ENCODE assay signal across 8 cellular contexts in genomic region chr19:3284759-3285646, GRCh38.
DNase-seq lines count a peak whose midpoint lies in the region; ATAC-seq, FAIRE-seq and TF ChIP-seq lines count a peak whose summit lies in the region.

No MANE protein-coding gene starts in this region.

- TF ChIP-seq POLR2A in body of pancreas (IDR thresholded peaks at IDR 0.05) = peak; percentile 16 to 72 (median 71)

- H3K27me3 ChIP-seq in body of pancreas = no peaks in the 10 kb centered on the region

- no peaks in the 10 kb centered on the region for H3K9me3 ChIP-seq in body of pancreas
- H3K9me3 ChIP-seq in kidney (ENCODE audit: control insufficient read depth in 1 of 2, low read length in 2 of 2) = no peaks in the 10 kb centered on the region

- FAIRE-seq in kidney (lab: Jason Lieb, UNC) = no peak

- H3K4me3 ChIP-seq in body of pancreas (no peak overlapping the region), kidney (ENCODE audit: low read length in 2 of 2) (no peak overlapping the region)

- ATAC-seq in body of pancreas (peak; percentile 85), GM18511 (IDR thresholded peaks at IDR 0.05; ENCODE audit: unreplicated experiment) (no peak)

- 2% methylated on average over 14 to 31 of the region's 38 CpGs for WGBS in body of pancreas, 2 donors

- intact Hi-C loops in body of pancreas (cut with DNase I) = no loop called here
- intact Hi-C loops in kidney (cut with DNase I) = no loop called here

- H3K4me1 ChIP-seq in body of pancreas (peaks cover 13% of the 10 kb centered on the region), kidney (ENCODE audit: control insufficient read depth in 1 of 2, insufficient read depth in 1 of 2, low read depth in 1 of 2, low read length in 2 of 2) (peaks cover 0 to 3% of the 10 kb centered on the region in 2 donors)

- DNase-seq in CMK (ENCODE audit: low read depth) (peak; percentile 97), LoVo (ENCODE audit: low spot score) (peak; percentile 91), UCSD-AML1 (lab: John Stamatoyannopoulos, UW; ENCODE audit: unreplicated experiment) (peak; percentile 68), body of pancreas (peak; percentile 97 to 100 (median 98)), kidney (peak; percentile 93), NOMO-1 treated with dmso at 0.1 percent for 144 hours (lab: John Stamatoyannopoulos, UW; ENCODE audit: unreplicated experiment) (no peak)
- peak in 2 of 3 experiments; percentile 28 to 35 for DNase-seq in stimulated activated CD4-positive, alpha-beta T cell treated with anti-CD3 and anti-CD28 coated beads, TNF-alpha, amount 100 ng/mL, for 4 hours (ENCODE audit: low read depth in 3 of 3)

- TF ChIP-seq CTCF in body of pancreas (IDR thresholded peaks at IDR 0.05) (no peak), kidney (IDR thresholded peaks at IDR 0.05; ENCODE audit: borderline replicate concordance, extremely low read depth, insufficient read depth) (no peak)

- H3K36me3 ChIP-seq in body of pancreas (replicated peaks in 1 of 2; ENCODE audit: insufficient read depth in 1 of 2, low read depth in 2 of 2) (no peaks in the 10 kb centered on the region), kidney (ENCODE audit: control insufficient read depth in 1 of 2, insufficient read depth in 2 of 2, low read length in 2 of 2) (no peaks in the 10 kb centered on the region)

- H3K9ac ChIP-seq in kidney (ENCODE audit: low read length in 2 of 2) = no peak overlapping the region

- H3K27ac ChIP-seq in body of pancreas (peak overlapping the region; percentile 54 to 88 (median 75)), kidney (ENCODE audit: low read depth in 2 of 2, low read length in 2 of 2) (no peak overlapping the region)

Comparison
In these comparisons a context has a peak if more than half of its experiments do, and no peak if none do; other contexts are left out.
1. H3K27ac ChIP-seq: peak in body of pancreas (4 of 4); none in kidney (0 of 2).